ENCODE assay signal across 10 cellular contexts in the genomic region with DNA sequence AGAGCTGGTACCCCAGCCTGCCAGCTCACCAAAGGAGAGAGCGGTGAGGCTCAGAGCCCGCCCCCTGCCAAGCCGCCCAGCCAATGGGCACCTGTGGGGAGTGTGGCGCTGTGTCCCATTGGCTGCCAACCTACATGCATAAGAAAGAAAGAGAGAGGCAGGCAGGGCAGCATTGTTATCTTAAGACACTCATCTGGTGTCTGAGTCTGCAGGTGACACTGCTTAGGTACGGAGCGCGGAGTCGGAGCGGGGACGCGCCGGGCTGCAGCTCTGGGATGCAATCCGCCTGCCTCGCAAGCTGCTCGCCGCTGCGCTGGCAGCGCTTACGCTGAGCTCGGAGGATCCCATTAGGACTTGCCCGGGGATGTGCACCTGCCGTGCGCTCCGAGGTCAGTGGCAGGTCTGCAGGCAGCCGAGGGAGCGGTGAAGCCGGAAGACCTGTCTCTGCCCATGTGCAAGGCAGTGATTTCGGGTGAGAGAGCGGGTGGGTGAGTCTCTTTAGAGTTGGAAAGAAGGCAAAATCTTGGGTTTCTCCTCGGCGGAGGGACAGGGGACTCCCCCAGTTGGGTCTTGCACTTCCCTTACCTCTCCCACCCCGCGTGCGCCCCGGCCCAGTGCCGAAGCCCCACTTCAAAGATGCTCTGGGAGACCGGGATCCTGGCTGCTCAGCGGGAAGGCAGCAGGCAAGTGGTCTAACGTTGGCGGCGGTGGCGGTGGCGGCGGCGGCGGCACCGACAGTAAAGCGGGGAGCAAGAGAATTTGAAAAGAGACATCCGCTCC. TPM values are rescaled to one million over a fixed set of nuclear protein-coding genes. Genes with fewer than 3 reads are reported as not detected.
DNase-seq lines count a peak whose midpoint lies in the region; ATAC-seq and TF ChIP-seq lines count a peak whose summit lies in the region.
"Had no signal": no experiment of that assay in that cellular context is flagged by ENCODE, and none has a peak within 500 bp of the region (broad histone marks: within the 10 kb centered on the region; RNA-seq: fewer than 3 reads in every experiment).

TSS of gene BRINP2 (plus strand) at position 203 of the 780 bp plus-strand sequence. CDS start 58,919 bp downstream, outside the sequence.

- TF ChIP-seq CTCF in dorsolateral prefrontal cortex (IDR thresholded peaks at IDR 0.05 in 54 of 56, conservative IDR thresholded peaks at IDR 0.05 in 2 of 56; ENCODE audit: low read depth in 1 of 56, partially characterized antibody in 56 of 56) (peak in 30 of 56 donors; percentile 9 to 48 (median 20)), vagina (IDR thresholded peaks at IDR 0.05) (no peak)

- H3K79me2 ChIP-seq in mesendoderm (ENCODE audit: control insufficient read depth, insufficient read depth, low read length) = no peaks in the 10 kb centered on the region

- H3K4ac ChIP-seq in mesendoderm (ENCODE audit: low read depth, low read length) = no peak within 1 kb of the TSS

- H4K8ac ChIP-seq in mesendoderm (ENCODE audit: low read depth, low read length) = no peak within 1 kb of the TSS

- H3K27ac ChIP-seq in dorsolateral prefrontal cortex (peak within 1 kb of the TSS in 57 of 59 donors; percentile 7 to 91 (median 75)), mesendoderm (ENCODE audit: low read depth, low read length) (no peak within 1 kb of the TSS), vagina (no peak within 1 kb of the TSS)

- H3K9ac ChIP-seq in mesendoderm (ENCODE audit: low read length) = no peak within 1 kb of the TSS

- no peak within 1 kb of the TSS for H2AK5ac ChIP-seq in mesendoderm (ENCODE audit: low read length)

- DNase-seq in COR-L47 (lab: John Stamatoyannopoulos, UW) (peak; percentile 80), H7 (peak; percentile 93), NCI-H226 (peak; percentile 55), dorsolateral prefrontal cortex (peak; percentile 72 to 95 (median 93)), mesendoderm (peak; percentile 85), vagina (ENCODE audit: extremely low spot score in 2 of 2) (no peak), glomerular visceral epithelial cell (ENCODE audit: extremely low spot score) (no peak)

- TF ChIP-seq POLR2A in vagina (IDR thresholded peaks at IDR 0.05) = no peak

- no peak within 1 kb of the TSS for H3K23ac ChIP-seq in mesendoderm (ENCODE audit: low read length)

- no peak for ATAC-seq in GM18520 (IDR thresholded peaks at IDR 0.05; ENCODE audit: unreplicated experiment)
- ATAC-seq: HCT116 had no signal

- no peak within 1 kb of the TSS for H2BK120ac ChIP-seq in mesendoderm (ENCODE audit: low read depth, low read length)

- H3K27me3 ChIP-seq in H7 (ENCODE audit: control insufficient read depth, insufficient read depth, low read length) (peaks cover 92% of the 10 kb centered on the region), dorsolateral prefrontal cortex (no peaks in the 10 kb centered on the region), mesendoderm (ENCODE audit: insufficient read depth, low read length, poor library complexity) (peaks cover 24% of the 10 kb centered on the region), vagina (peaks cover 3% of the 10 kb centered on the region)

- no peaks in the 10 kb centered on the region for H3K9me3 ChIP-seq in vagina

- H3K79me1 ChIP-seq in mesendoderm (ENCODE audit: low read length) = no peaks in the 10 kb centered on the region

- intact Hi-C loops in dorsolateral prefrontal cortex (cut with DNase I) (loop anchor here in 1 of 2 donors (5.0 kb wide), 1 partner anchor 274 kb away; no protein-coding TSS in a partner anchor), vagina (cut with DNase I) (loop anchor here (10.0 kb wide), 1 partner anchor 266 kb away; no protein-coding TSS in a partner anchor)

- H3K4me1 ChIP-seq in mesendoderm (ENCODE audit: control insufficient read depth, low read depth, low read length) (no peaks in the 10 kb centered on the region), vagina (peaks cover 14% of the 10 kb centered on the region)

- no peak within 1 kb of the TSS for H3K56ac ChIP-seq in mesendoderm (ENCODE audit: low read length)

- no peak within 1 kb of the TSS for H2BK5ac ChIP-seq in mesendoderm (ENCODE audit: low read length)

- H3K36me3 ChIP-seq in H7 (replicated peaks; ENCODE audit: control insufficient read depth, insufficient read depth, low read length) (no peaks in the 10 kb centered on the region), mesendoderm (ENCODE audit: control insufficient read depth, insufficient read depth, low read length) (no peaks in the 10 kb centered on the region), vagina (no peaks in the 10 kb centered on the region)

- H3K4me3 ChIP-seq in H7 (ENCODE audit: insufficient read depth, low read depth, low read length) (peak within 1 kb of the TSS; percentile 43), dorsolateral prefrontal cortex (peak within 1 kb of the TSS; percentile 51 to 97 (median 84)), mesendoderm (ENCODE audit: low read length) (no peak within 1 kb of the TSS), vagina (peak within 1 kb of the TSS; percentile 5 to 32)

- no CpG with 5 or more reads among the region's 49 CpGs for WGBS in mesendoderm (ENCODE audit: extremely low coverage, insufficient coverage, low lambda C conversion rate)

- H3K4me2 ChIP-seq in mesendoderm (ENCODE audit: low read length) = peak within 1 kb of the TSS; percentile 71

- H4K5ac ChIP-seq in mesendoderm (ENCODE audit: low read length) = no peak within 1 kb of the TSS

- no peak within 1 kb of the TSS for H2BK15ac ChIP-seq in mesendoderm (replicated peaks; ENCODE audit: low read depth)

- H3K18ac ChIP-seq in mesendoderm (ENCODE audit: low read length) = no peak within 1 kb of the TSS

RNA-seq across cellular contexts. Expression of gene BRINP2, which starts in this region (rescaled TPM):
- not detected in 2 replicates for total RNA-seq in H7 (2014; rRNA removed; shearing (Covaris generic))
- total RNA-seq in dorsolateral prefrontal cortex (10 to 100 TPM; 23.4 to 88.2 (median 57.5) TPM), vagina (0.49 TPM)
- 0.03 TPM for polyA plus RNA-seq in mesendoderm (2013, experiment 1 of 2)
- polyA plus RNA-seq in mesendoderm (2013, experiment 2 of 2) = 0.04 TPM
- total RNA-seq: glomerular endothelial cell had no signal

Comparison
In these comparisons a context has a peak if more than half of its experiments do, and no peak if none do; other contexts are left out.
1. RNA of gene BRINP2 (total RNA-seq): 23.4 to 88.2 TPM in dorsolateral prefrontal cortex; 0.49 TPM in vagina (single experiment) and not detected in H7; every median in the first group is over 10 times any median in the second.
2. Peak in DNase-seq and H3K4me3 ChIP-seq in H7; RNA of the gene not detected or under 1 TPM.
3. DNase-seq: peak in COR-L47 (single experiment), NCI-H226 (single experiment), dorsolateral prefrontal cortex (10 of 10) and mesendoderm (single experiment); none in vagina (0 of 2) and glomerular visceral epithelial cell (single experiment).
4. H3K27ac ChIP-seq: peak in dorsolateral prefrontal cortex (57 of 59); none in mesendoderm (single experiment) and vagina (single experiment).
5. CTCF ChIP-seq: peak in dorsolateral prefrontal cortex (30 of 56); none in vagina (0 of 3).